ENCODE assay signal across 23 cellular contexts in the genomic region with DNA sequence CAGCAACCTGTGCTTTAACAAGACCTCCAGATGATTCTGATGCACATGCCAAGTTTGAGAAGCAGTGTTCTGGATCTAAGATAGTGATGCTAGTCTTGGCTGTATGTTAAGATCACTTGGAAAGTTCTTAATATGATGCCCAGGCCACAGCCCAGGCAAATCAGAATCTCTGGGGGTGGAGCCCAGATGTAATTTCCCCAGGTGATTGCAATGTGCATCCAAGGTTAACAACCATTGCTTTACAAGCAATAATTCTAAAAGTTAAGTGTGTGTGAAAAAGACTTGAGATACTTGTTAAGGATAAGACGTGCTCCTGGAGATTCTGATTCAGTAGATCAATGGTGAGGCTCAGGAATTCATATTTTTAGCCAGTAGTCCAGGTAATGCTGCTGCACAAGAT.
"Had no signal": no experiment of that assay in that cellular context is flagged by ENCODE, and none has a peak within 500 bp of the region (broad histone marks: within the 10 kb centered on the region; RNA-seq: fewer than 3 reads in every experiment).

No MANE protein-coding gene starts in this region.

- DNase-seq: activated CD4-positive, alpha-beta memory T cell treated with anti-CD3 and anti-CD28 coated beads for 36 hours; activated CD4-positive, alpha-beta T cell treated with anti-CD3 and anti-CD28 coated beads for 48 hours; activated effector memory CD4-positive, alpha-beta T cell treated with Interleukin-2 at 50 U/mL for 16 hours; activated naive CD4-positive, alpha-beta T cell treated with anti-CD3 and anti-CD28 coated beads for 36 hours; activated naive CD8-positive, alpha-beta T cell treated with anti-CD3 and anti-CD28 coated beads for 36 hours; activated T-cell treated with anti-CD3 and anti-CD28 coated beads, Interleukin-2, amount 50 U/mL, for 48 hours; adrenal gland; foreskin melanocyte; heart right ventricle; left ventricle myocardium superior; naive thymus-derived CD4-positive, alpha-beta T cell; posterior cingulate gyrus; right cardiac atrium; stimulated activated CD4-positive, alpha-beta T cell treated with anti-CD3 and anti-CD28 coated beads, Interleukin-2, amount 100 ng/mL, for 48 hours; stimulated activated naive CD8-positive, alpha-beta T cell treated with anti-CD3 and anti-CD28 coated beads, Interleukin-15, Interleukin-2, amounts not matched to agents 100 U/mL and 50 U/mL, for 24 hours; T-cell; testis; trophoblast cell had no signal

- H3K27ac Mint-ChIP-seq: brain, mesothelial cell of epicardium, neural progenitor cell, T-cell had no signal

- H3K9me3 Mint-ChIP-seq: activated CD4-positive, alpha-beta memory T cell treated with anti-CD3 and anti-CD28 coated beads for 36 hours; activated naive CD4-positive, alpha-beta T cell treated with anti-CD3 and anti-CD28 coated beads for 36 hours; brain; mesothelial cell of epicardium; neural progenitor cell; T-cell had no signal

- H3K4me3 ChIP-seq: adrenal gland, ascending aorta, heart right ventricle, neural progenitor cell, testis had no signal

- H3K4me1 ChIP-seq: adrenal gland, ascending aorta, neural progenitor cell, testis had no signal

- H3K4me3 Mint-ChIP-seq: activated CD4-positive, alpha-beta memory T cell treated with anti-CD3 and anti-CD28 coated beads for 36 hours; activated naive CD4-positive, alpha-beta T cell treated with anti-CD3 and anti-CD28 coated beads for 36 hours; activated naive CD8-positive, alpha-beta T cell treated with anti-CD3 and anti-CD28 coated beads for 36 hours; brain; mesothelial cell of epicardium; neural progenitor cell; T-cell had no signal

- H3K9me3 ChIP-seq: adrenal gland, ascending aorta, testis had no signal

- H3K9ac ChIP-seq: neural progenitor cell had no signal

- H3K36me3 Mint-ChIP-seq: activated CD4-positive, alpha-beta memory T cell treated with anti-CD3 and anti-CD28 coated beads for 36 hours; brain; mesothelial cell of epicardium; neural progenitor cell; T-cell had no signal

- H3K27me3 Mint-ChIP-seq: activated CD4-positive, alpha-beta memory T cell treated with anti-CD3 and anti-CD28 coated beads for 36 hours; activated naive CD8-positive, alpha-beta T cell treated with anti-CD3 and anti-CD28 coated beads for 36 hours; brain; naive thymus-derived CD4-positive, alpha-beta T cell; T-cell had no signal

- H3K27ac ChIP-seq: adrenal gland, ascending aorta, neural progenitor cell, testis had no signal

- H3K4me1 Mint-ChIP-seq: brain, neural progenitor cell had no signal

- ATAC-seq: esophagus mucosa; heart right ventricle; left ventricle myocardium superior; naive thymus-derived CD4-positive, alpha-beta T cell; right cardiac atrium; stimulated activated naive CD8-positive, alpha-beta T cell treated with anti-CD3 and anti-CD28 coated beads, Interleukin-15, Interleukin-2, amounts not matched to agents 100 U/mL and 50 U/mL, for 24 hours; T-cell had no signal

- H2AFZ ChIP-seq: neural progenitor cell had no signal

- H3K27me3 ChIP-seq: adrenal gland, ascending aorta, heart right ventricle, neural progenitor cell, testis had no signal

- H3K4me2 ChIP-seq: neural progenitor cell had no signal

- H3K36me3 ChIP-seq: adrenal gland, ascending aorta, heart right ventricle, neural progenitor cell had no signal
